In genomic region chr16:88497561-88498420, GRCh38 we compare ENCODE assay signal across 1 cellular context.
TF ChIP-seq lines count a peak whose summit lies in the region.

No MANE protein-coding gene starts in this region.

TF ChIP-seq in K562, 482 proteins besides CTCF, POLR2A, EP300 and RAD21 (continued from another document and continues in another):
- TF ChIP-seq NFIC (IDR thresholded peaks at IDR 0.05) (peak; percentile 91), PHF20 (IDR thresholded peaks at IDR 0.05; ENCODE audit: partially characterized antibody) (peak; percentile 48), POU5F1 (IDR thresholded peaks at IDR 0.05; ENCODE audit: borderline replicate concordance, low read depth, low read length, partially characterized antibody) (no peak), TAL1 (IDR thresholded peaks at IDR 0.05) (peak; percentile 89), ZNF644 (tag; IDR thresholded peaks at IDR 0.05; ENCODE audit: low read depth) (peak; percentile 44; the same call in 1 of the 2 replicates), KHSRP (IDR thresholded peaks at IDR 0.05) (0 out of 2 replicates have a peak, but pooled peaks have one; percentile 26), NFE2 (IDR thresholded peaks at IDR 0.05; ENCODE audit: low read depth) (peak; percentile 64), SMARCA5 (IDR thresholded peaks at IDR 0.05) (0 out of 2 replicates have a peak, but pooled peaks have one; percentile 17), ZBED1 (IDR thresholded peaks at IDR 0.05) (peak; percentile 97), ZFPM2 (CRISPR knock-in tag; IDR thresholded peaks at IDR 0.05) (peak; percentile 82; the same call in 1 of the 2 replicates), POLR2G (IDR thresholded peaks at IDR 0.05; ENCODE audit: low read depth, low read length) (peak; percentile 71), WHSC1 (IDR thresholded peaks at IDR 0.05; ENCODE audit: low read length) (no peak), PRMT5 (CRISPR knock-in tag; IDR thresholded peaks at IDR 0.05) (no peak), ZNF696 (CRISPR knock-in tag; conservative IDR thresholded peaks at IDR 0.05) (no peak), NR2C1 (IDR thresholded peaks at IDR 0.05) (peak; percentile 69), NR2C1 (tag; IDR thresholded peaks at IDR 0.05) (peak; percentile 87), ZNF551 (CRISPR knock-in tag; IDR thresholded peaks at IDR 0.05) (no peak), BHLHE40 (IDR thresholded peaks at IDR 0.05; ENCODE audit: low read length) (peak; percentile 64; the same call in 1 of the 2 replicates), KDM4B (IDR thresholded peaks at IDR 0.05; ENCODE audit: borderline replicate concordance in 2 of 2, low read depth in 1 of 2) (peak in 1 of 2 experiments; percentile 90; a peak in 1 of 4 replicates), MECOM (CRISPR knock-in tag; IDR thresholded peaks at IDR 0.05) (peak; percentile 11), MTA1 (IDR thresholded peaks at IDR 0.05; ENCODE audit: borderline replicate concordance) (peak; percentile 87), KDM1A (IDR thresholded peaks at IDR 0.05) (peak; percentile 99), DPF2 (IDR thresholded peaks at IDR 0.05) (peak; percentile 93), NCOR1 (IDR thresholded peaks at IDR 0.05) (peak; percentile 97), MITF (IDR thresholded peaks at IDR 0.05) (peak; percentile 19; the same call in 1 of the 2 replicates), SMARCA4 (IDR thresholded peaks at IDR 0.05) (peak; percentile 91), BCOR (IDR thresholded peaks at IDR 0.05) (peak; percentile 98), ZNF263 (CRISPR knock-in tag; IDR thresholded peaks at IDR 0.05; ENCODE audit: borderline replicate concordance) (peak; percentile 59; the same call in 1 of the 2 replicates), FOSL1 (tag; conservative IDR thresholded peaks at IDR 0.05) (peak; percentile 82), GABPB1 (CRISPR knock-in tag; IDR thresholded peaks at IDR 0.05) (peak; percentile 74), NR2C2 (CRISPR knock-in tag; IDR thresholded peaks at IDR 0.05) (peak; percentile 74; the same call in 1 of the 2 replicates), NR2C2 (tag; IDR thresholded peaks at IDR 0.05) (peak; percentile 77), DMBX1 (CRISPR knock-in tag; IDR thresholded peaks at IDR 0.05; ENCODE audit: borderline replicate concordance) (peak; percentile 60), MAFK (IDR thresholded peaks at IDR 0.05; ENCODE audit: low read length) (no peak), ZNF766 (CRISPR knock-in tag; conservative IDR thresholded peaks at IDR 0.05) (peak; percentile 80), MYC (IDR thresholded peaks at IDR 0.05; ENCODE audit: low read depth, low read length) (peak; percentile 76), MYC (CRISPR knock-in tag; IDR thresholded peaks at IDR 0.05; ENCODE audit: borderline replicate concordance, low read depth) (no peak), CBFA2T3 (IDR thresholded peaks at IDR 0.05) (peak; percentile 98), SP1 (CRISPR knock-in tag; IDR thresholded peaks at IDR 0.05) (peak; percentile 81), SAFB (IDR thresholded peaks at IDR 0.05; ENCODE audit: borderline replicate concordance, low read depth, low read length) (peak; percentile 56; the same call in 1 of the 2 replicates), SREBF2 (CRISPR knock-in tag; IDR thresholded peaks at IDR 0.05) (no peak), CREM (IDR thresholded peaks at IDR 0.05; ENCODE audit: low read depth) (peak; percentile 86), CTBP1 (IDR thresholded peaks at IDR 0.05; ENCODE audit: borderline replicate concordance) (peak; percentile 98), NEUROD1 (IDR thresholded peaks at IDR 0.05; ENCODE audit: borderline replicate concordance, low read depth, low read length, partially characterized antibody) (peak; percentile 73), PTTG1 (tag; IDR thresholded peaks at IDR 0.05; ENCODE audit: low read depth) (no peak), MEF2A (IDR thresholded peaks at IDR 0.05; ENCODE audit: control insufficient read depth, low read depth, low read length) (no peak), PURB (CRISPR knock-in tag; IDR thresholded peaks at IDR 0.05; ENCODE audit: low read depth) (no peak), KLF1 (tag; IDR thresholded peaks at IDR 0.05) (peak; percentile 80; the same call in 1 of the 2 replicates), CBX5 (IDR thresholded peaks at IDR 0.05; ENCODE audit: borderline replicate concordance, low read depth) (no peak)
- TF ChIP-seq, protein P1, sequence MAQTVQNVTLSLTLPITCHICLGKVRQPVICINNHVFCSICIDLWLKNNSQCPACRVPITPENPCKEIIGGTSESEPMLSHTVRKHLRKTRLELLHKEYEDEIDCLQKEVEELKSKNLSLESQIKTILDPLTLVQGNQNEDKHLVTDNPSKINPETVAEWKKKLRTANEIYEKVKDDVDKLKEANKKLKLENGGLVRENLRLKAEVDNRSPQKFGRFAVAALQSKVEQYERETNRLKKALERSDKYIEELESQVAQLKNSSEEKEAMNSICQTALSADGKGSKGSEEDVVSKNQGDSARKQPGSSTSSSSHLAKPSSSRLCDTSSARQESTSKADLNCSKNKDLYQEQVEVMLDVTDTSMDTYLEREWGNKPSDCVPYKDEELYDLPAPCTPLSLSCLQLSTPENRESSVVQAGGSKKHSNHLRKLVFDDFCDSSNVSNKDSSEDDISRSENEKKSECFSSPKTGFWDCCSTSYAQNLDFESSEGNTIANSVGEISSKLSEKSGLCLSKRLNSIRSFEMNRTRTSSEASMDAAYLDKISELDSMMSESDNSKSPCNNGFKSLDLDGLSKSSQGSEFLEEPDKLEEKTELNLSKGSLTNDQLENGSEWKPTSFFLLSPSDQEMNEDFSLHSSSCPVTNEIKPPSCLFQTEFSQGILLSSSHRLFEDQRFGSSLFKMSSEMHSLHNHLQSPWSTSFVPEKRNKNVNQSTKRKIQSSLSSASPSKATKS (CRISPR knock-in tag; IDR thresholded peaks at IDR 0.05) = no peak
- TF ChIP-seq, protein P2, sequence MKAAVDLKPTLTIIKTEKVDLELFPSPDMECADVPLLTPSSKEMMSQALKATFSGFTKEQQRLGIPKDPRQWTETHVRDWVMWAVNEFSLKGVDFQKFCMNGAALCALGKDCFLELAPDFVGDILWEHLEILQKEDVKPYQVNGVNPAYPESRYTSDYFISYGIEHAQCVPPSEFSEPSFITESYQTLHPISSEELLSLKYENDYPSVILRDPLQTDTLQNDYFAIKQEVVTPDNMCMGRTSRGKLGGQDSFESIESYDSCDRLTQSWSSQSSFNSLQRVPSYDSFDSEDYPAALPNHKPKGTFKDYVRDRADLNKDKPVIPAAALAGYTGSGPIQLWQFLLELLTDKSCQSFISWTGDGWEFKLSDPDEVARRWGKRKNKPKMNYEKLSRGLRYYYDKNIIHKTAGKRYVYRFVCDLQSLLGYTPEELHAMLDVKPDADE (conservative IDR thresholded peaks at IDR 0.05; ENCODE audit: control insufficient read depth, low read depth, low read length) = 0 out of 2 replicates have a peak, but pooled peaks have one; percentile 65
- TF ChIP-seq, protein P3, sequence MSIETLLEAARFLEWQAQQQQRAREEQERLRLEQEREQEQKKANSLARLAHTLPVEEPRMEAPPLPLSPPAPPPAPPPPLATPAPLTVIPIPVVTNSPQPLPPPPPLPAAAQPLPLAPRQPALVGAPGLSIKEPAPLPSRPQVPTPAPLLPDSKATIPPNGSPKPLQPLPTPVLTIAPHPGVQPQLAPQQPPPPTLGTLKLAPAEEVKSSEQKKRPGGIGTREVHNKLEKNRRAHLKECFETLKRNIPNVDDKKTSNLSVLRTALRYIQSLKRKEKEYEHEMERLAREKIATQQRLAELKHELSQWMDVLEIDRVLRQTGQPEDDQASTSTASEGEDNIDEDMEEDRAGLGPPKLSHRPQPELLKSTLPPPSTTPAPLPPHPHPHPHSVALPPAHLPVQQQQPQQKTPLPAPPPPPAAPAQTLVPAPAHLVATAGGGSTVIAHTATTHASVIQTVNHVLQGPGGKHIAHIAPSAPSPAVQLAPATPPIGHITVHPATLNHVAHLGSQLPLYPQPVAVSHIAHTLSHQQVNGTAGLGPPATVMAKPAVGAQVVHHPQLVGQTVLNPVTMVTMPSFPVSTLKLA (conservative IDR thresholded peaks at IDR 0.05) = peak; percentile 39 to 81; a peak in 2 of 4 replicates
- TF ChIP-seq, protein P4, sequence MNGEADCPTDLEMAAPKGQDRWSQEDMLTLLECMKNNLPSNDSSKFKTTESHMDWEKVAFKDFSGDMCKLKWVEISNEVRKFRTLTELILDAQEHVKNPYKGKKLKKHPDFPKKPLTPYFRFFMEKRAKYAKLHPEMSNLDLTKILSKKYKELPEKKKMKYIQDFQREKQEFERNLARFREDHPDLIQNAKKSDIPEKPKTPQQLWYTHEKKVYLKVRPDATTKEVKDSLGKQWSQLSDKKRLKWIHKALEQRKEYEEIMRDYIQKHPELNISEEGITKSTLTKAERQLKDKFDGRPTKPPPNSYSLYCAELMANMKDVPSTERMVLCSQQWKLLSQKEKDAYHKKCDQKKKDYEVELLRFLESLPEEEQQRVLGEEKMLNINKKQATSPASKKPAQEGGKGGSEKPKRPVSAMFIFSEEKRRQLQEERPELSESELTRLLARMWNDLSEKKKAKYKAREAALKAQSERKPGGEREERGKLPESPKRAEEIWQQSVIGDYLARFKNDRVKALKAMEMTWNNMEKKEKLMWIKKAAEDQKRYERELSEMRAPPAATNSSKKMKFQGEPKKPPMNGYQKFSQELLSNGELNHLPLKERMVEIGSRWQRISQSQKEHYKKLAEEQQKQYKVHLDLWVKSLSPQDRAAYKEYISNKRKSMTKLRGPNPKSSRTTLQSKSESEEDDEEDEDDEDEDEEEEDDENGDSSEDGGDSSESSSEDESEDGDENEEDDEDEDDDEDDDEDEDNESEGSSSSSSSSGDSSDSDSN (IDR thresholded peaks at IDR 0.05; ENCODE audit: borderline replicate concordance in 1 of 2, low read depth in 2 of 2, low read length in 2 of 2) = peak in 1 of 2 experiments; percentile 92; a peak in 3 of 4 replicates
- TF ChIP-seq, protein P5, sequence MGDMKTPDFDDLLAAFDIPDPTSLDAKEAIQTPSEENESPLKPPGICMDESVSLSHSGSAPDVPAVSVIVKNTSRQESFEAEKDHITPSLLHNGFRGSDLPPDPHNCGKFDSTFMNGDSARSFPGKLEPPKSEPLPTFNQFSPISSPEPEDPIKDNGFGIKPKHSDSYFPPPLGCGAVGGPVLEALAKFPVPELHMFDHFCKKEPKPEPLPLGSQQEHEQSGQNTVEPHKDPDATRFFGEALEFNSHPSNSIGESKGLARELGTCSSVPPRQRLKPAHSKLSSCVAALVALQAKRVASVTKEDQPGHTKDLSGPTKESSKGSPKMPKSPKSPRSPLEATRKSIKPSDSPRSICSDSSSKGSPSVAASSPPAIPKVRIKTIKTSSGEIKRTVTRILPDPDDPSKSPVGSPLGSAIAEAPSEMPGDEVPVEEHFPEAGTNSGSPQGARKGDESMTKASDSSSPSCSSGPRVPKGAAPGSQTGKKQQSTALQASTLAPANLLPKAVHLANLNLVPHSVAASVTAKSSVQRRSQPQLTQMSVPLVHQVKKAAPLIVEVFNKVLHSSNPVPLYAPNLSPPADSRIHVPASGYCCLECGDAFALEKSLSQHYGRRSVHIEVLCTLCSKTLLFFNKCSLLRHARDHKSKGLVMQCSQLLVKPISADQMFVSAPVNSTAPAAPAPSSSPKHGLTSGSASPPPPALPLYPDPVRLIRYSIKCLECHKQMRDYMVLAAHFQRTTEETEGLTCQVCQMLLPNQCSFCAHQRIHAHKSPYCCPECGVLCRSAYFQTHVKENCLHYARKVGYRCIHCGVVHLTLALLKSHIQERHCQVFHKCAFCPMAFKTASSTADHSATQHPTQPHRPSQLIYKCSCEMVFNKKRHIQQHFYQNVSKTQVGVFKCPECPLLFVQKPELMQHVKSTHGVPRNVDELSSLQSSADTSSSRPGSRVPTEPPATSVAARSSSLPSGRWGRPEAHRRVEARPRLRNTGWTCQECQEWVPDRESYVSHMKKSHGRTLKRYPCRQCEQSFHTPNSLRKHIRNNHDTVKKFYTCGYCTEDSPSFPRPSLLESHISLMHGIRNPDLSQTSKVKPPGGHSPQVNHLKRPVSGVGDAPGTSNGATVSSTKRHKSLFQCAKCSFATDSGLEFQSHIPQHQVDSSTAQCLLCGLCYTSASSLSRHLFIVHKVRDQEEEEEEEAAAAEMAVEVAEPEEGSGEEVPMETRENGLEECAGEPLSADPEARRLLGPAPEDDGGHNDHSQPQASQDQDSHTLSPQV (IDR thresholded peaks at IDR 0.05) = peak; percentile 45
- TF ChIP-seq, protein P6, sequence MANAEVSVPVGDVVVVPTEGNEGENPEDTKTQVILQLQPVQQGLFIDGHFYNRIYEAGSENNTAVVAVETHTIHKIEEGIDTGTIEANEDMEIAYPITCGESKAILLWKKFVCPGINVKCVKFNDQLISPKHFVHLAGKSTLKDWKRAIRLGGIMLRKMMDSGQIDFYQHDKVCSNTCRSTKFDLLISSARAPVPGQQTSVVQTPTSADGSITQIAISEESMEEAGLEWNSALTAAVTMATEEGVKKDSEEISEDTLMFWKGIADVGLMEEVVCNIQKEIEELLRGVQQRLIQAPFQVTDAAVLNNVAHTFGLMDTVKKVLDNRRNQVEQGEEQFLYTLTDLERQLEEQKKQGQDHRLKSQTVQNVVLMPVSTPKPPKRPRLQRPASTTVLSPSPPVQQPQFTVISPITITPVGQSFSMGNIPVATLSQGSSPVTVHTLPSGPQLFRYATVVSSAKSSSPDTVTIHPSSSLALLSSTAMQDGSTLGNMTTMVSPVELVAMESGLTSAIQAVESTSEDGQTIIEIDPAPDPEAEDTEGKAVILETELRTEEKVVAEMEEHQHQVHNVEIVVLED (CRISPR knock-in tag; IDR thresholded peaks at IDR 0.05) = peak; percentile 7; the same call in 1 of the 2 replicates
- TF ChIP-seq, protein P7, sequence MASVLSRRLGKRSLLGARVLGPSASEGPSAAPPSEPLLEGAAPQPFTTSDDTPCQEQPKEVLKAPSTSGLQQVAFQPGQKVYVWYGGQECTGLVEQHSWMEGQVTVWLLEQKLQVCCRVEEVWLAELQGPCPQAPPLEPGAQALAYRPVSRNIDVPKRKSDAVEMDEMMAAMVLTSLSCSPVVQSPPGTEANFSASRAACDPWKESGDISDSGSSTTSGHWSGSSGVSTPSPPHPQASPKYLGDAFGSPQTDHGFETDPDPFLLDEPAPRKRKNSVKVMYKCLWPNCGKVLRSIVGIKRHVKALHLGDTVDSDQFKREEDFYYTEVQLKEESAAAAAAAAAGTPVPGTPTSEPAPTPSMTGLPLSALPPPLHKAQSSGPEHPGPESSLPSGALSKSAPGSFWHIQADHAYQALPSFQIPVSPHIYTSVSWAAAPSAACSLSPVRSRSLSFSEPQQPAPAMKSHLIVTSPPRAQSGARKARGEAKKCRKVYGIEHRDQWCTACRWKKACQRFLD (CRISPR knock-in tag; IDR thresholded peaks at IDR 0.05) = peak; percentile 91
